8 cellular contexts compared by ENCODE assay signal in genomic region chr13:44918323-44919102, GRCh38.
DNase-seq lines count a peak whose midpoint lies in the region; ATAC-seq, FAIRE-seq and TF ChIP-seq lines count a peak whose summit lies in the region.

No MANE protein-coding gene starts in this region.

- H3K4me1 ChIP-seq in RWPE2 (ENCODE audit: insufficient read depth, poor library complexity, severe bottlenecking) = peaks cover 23% of the 10 kb centered on the region
- H3K4me1 ChIP-seq in neuron (ENCODE audit: insufficient read depth, low read length) = peaks cover 11% of the 10 kb centered on the region

- H3K27me3 ChIP-seq in RWPE2 (ENCODE audit: insufficient read depth, poor library complexity, severe bottlenecking) = no peaks in the 10 kb centered on the region
- H3K27me3 ChIP-seq in neuron (ENCODE audit: insufficient read depth, low read length) = no peaks in the 10 kb centered on the region

- H3K36me3 ChIP-seq in RWPE2 (ENCODE audit: low read depth) (no peaks in the 10 kb centered on the region), neuron (ENCODE audit: insufficient read depth, low read length) (no peaks in the 10 kb centered on the region)

- H3K27ac ChIP-seq in RWPE2 (ENCODE audit: poor library complexity, severe bottlenecking) (peak overlapping the region; percentile 91), substantia nigra (ENCODE audit: low read depth, low read length, poor library complexity, severe bottlenecking) (peak overlapping the region; percentile 98)

- TF ChIP-seq CTCF in RWPE2 (IDR thresholded peaks at IDR 0.05; ENCODE audit: poor library complexity, severe bottlenecking) = peak; percentile 64

- ATAC-seq in GM21390 (IDR thresholded peaks at IDR 0.05; ENCODE audit: unreplicated experiment) (peak; percentile 89), RWPE2 (ENCODE audit: low read depth) (peak; percentile 75)

- DNase-seq in DMS114 treated with DMSO at 0.1 percent for 48 hours (lab: John Stamatoyannopoulos, UW; ENCODE audit: unreplicated experiment) (peak; percentile 83), HTR-8/SVneo (ENCODE audit: insufficient read length, low spot score) (peak; percentile 65), RWPE2 (ENCODE audit: low spot score) (peak; percentile 84), frontal cortex (ENCODE audit: low spot score in 2 of 2) (peak; percentile 19 to 58), substantia nigra (lab: John Stamatoyannopoulos, UW) (peak in 48 of 49 donors; percentile 33 to 95 (median 80))
- DNase-seq in activated effector memory CD4-positive, alpha-beta T cell treated with Interleukin-2 at 50 U/mL for 16 hours = peak; percentile 73

- H2AFZ ChIP-seq in neuron (ENCODE audit: low read depth, low read length) = peak overlapping the region; percentile 64

- FAIRE-seq in HTR-8/SVneo (lab: Jason Lieb, UNC) (no peak), frontal cortex (lab: Jason Lieb, UNC) (no peak)

- H3K9me3 ChIP-seq in RWPE2 (ENCODE audit: severe bottlenecking) (no peaks in the 10 kb centered on the region), neuron (ENCODE audit: low read length) (no peaks in the 10 kb centered on the region)

- H3K4me3 ChIP-seq in RWPE2 (ENCODE audit: severe bottlenecking) (peak overlapping the region; percentile 39), neuron (ENCODE audit: low read length) (peak overlapping the region; percentile 60)

Comparison
In these comparisons a context has a peak if more than half of its experiments do, and no peak if none do; other contexts are left out.
1. Peak in every context shown above with its lines: DNase-seq, ATAC-seq, H3K4me3 ChIP-seq and H3K27ac ChIP-seq.